Comparison of ENCODE assay signal across 15 cellular contexts in genomic region chr21:36887983-36888382, GRCh38.
"Had no signal": no experiment of that assay in that cellular context is flagged by ENCODE, and none has a peak within 500 bp of the region (broad histone marks: within the 10 kb centered on the region; RNA-seq: fewer than 3 reads in every experiment).

No MANE protein-coding gene starts in this region.

- H3K4me1 Mint-ChIP-seq: activated naive CD8-positive, alpha-beta T cell treated with anti-CD3 and anti-CD28 coated beads, Interleukin-2, amount 10 ng/mL, durations not matched to agents 7 days and 5 days had no signal

- H3K27me3 Mint-ChIP-seq: activated naive CD8-positive, alpha-beta T cell treated with anti-CD3 and anti-CD28 coated beads, Interleukin-2, amount 10 ng/mL, durations not matched to agents 7 days and 5 days; central memory CD8-positive, alpha-beta T cell had no signal

- H3K4me2 ChIP-seq: hepatocyte had no signal

- H3K4me3 Mint-ChIP-seq: activated naive CD8-positive, alpha-beta T cell treated with anti-CD3 and anti-CD28 coated beads, Interleukin-2, amount 10 ng/mL, durations not matched to agents 7 days and 5 days; central memory CD8-positive, alpha-beta T cell; stimulated activated effector memory CD8-positive, alpha-beta T cell treated with anti-CD3 and anti-CD28 coated beads, Interleukin-12 subunit alpha, Interleukin-12 subunit beta, amount 100 ng/mL, for 72 hours had no signal

- H3K27ac Mint-ChIP-seq: activated naive CD8-positive, alpha-beta T cell treated with anti-CD3 and anti-CD28 coated beads, Interleukin-2, amount 10 ng/mL, durations not matched to agents 7 days and 5 days had no signal

- ATAC-seq: esophagus mucosa; left lobe of liver; stimulated activated effector memory CD8-positive, alpha-beta T cell treated with anti-CD3 and anti-CD28 coated beads, Interleukin-12 subunit alpha, Interleukin-12 subunit beta, amount 100 ng/mL, for 72 hours had no signal

- H3K9me3 Mint-ChIP-seq: central memory CD8-positive, alpha-beta T cell; stimulated activated effector memory CD8-positive, alpha-beta T cell treated with anti-CD3 and anti-CD28 coated beads, Interleukin-12 subunit alpha, Interleukin-12 subunit beta, amount 100 ng/mL, for 72 hours had no signal

- H3K4me1 ChIP-seq: parathyroid adenoma had no signal

- H3K36me3 ChIP-seq: brain microvascular endothelial cell had no signal

- H3K27ac ChIP-seq: brain microvascular endothelial cell, coronary artery, hepatocyte, parathyroid adenoma had no signal

- H3K4me3 ChIP-seq: coronary artery, hepatocyte had no signal

- DNase-seq: activated CD4-positive, alpha-beta T cell treated with anti-CD3 and anti-CD28 coated beads, Interleukin-2, amount 50 U/mL, for 1 hour; activated CD8-positive, alpha-beta memory T cell treated with anti-CD3 and anti-CD28 coated beads for 24 hours; activated naive CD4-positive, alpha-beta T cell; activated naive CD8-positive, alpha-beta T cell treated with anti-CD3 and anti-CD28 coated beads, Interleukin-2, amount 10 ng/mL, durations not matched to agents 7 days and 5 days; brain microvascular endothelial cell; islet precursor cell; mammary epithelial cell; stimulated activated CD4-positive, alpha-beta T cell treated with anti-CD3 and anti-CD28 coated beads, Interleukin-12 subunit alpha, Interleukin-12 subunit beta, amount 100 ng/mL, for 4 hours had no signal

- H3K36me3 Mint-ChIP-seq: stimulated activated effector memory CD8-positive, alpha-beta T cell treated with anti-CD3 and anti-CD28 coated beads, Interleukin-12 subunit alpha, Interleukin-12 subunit beta, amount 100 ng/mL, for 72 hours had no signal

- H3K27me3 ChIP-seq: brain microvascular endothelial cell, hepatocyte had no signal
